ENCODE assay signal across 24 cellular contexts in genomic region chr18:26459340-26459739, GRCh38.
DNase-seq lines count a peak whose midpoint lies in the region; ATAC-seq and TF ChIP-seq lines count a peak whose summit lies in the region.
"Had no signal": no experiment of that assay in that cellular context is flagged by ENCODE, and none has a peak within 500 bp of the region (broad histone marks: within the 10 kb centered on the region; RNA-seq: fewer than 3 reads in every experiment).

No MANE protein-coding gene starts in this region.

- H3K4me1 ChIP-seq in right cardiac atrium (ENCODE audit: control insufficient read depth, insufficient read depth, low read length) = peaks cover 7% of the 10 kb centered on the region
- H3K4me1 ChIP-seq in MM.1S (ENCODE audit: low read length) = peaks cover 68% of the 10 kb centered on the region
- H3K4me1 ChIP-seq: adrenal gland, colonic mucosa, transverse colon had no signal

- no peaks in the 10 kb centered on the region for H3K36me3 ChIP-seq in MM.1S (replicated peaks; ENCODE audit: insufficient read depth, low read length)
- H3K36me3 ChIP-seq: colonic mucosa, transverse colon had no signal

- intact Hi-C loops in right cardiac atrium (cut with DNase I) (no loop called here), Right ventricle myocardium inferior (cut with DNase I) (no loop called here)

- 74% methylated on average over 12 of the region's 12 CpGs for WGBS in right cardiac atrium

- no peaks in the 10 kb centered on the region for H3K9me2 ChIP-seq in MM.1S (replicated peaks; ENCODE audit: insufficient read depth, low read length)

- H3K9ac ChIP-seq in MM.1S (ENCODE audit: low read length) = no peak overlapping the region

- H3K4me2 ChIP-seq in MM.1S (ENCODE audit: low read depth, low read length) = no peak overlapping the region

- DNase-seq in right cardiac atrium (no peak), Right ventricle myocardium inferior (ENCODE audit: missing footprints) (no peak), epithelial cell of prostate (ENCODE audit: low read depth, low spot score) (no peak), left lobe of liver (ENCODE audit: low spot score) (no peak), MM.1S (no peak), GF-D8 (lab: John Stamatoyannopoulos, UW) (no peak)
- DNase-seq: activated CD4-positive, alpha-beta T cell treated with anti-CD3 and anti-CD28 coated beads, Interleukin-2, amount 50 U/mL, for 48 hours; activated naive CD4-positive, alpha-beta T cell treated with anti-CD3 and anti-CD28 coated beads for 36 hours; adrenal gland; colonic mucosa; DMS53; effector memory CD8-positive, alpha-beta T cell; foreskin melanocyte; left colon; naive B cell; NCI-H187; NCI-H524; occipital lobe; stomach; transverse colon had no signal

- no peaks in the 10 kb centered on the region for H4K20me1 ChIP-seq in MM.1S (ENCODE audit: insufficient read depth, low read length)

- H3K27ac ChIP-seq in right cardiac atrium (ENCODE audit: low read length) (peak overlapping the region; percentile 0), angular gyrus (ENCODE audit: low read depth, low read length) (peak overlapping the region; percentile 60), epithelial cell of prostate (peak overlapping the region; percentile 72), MM.1S (ENCODE audit: low read length) (no peak overlapping the region)
- H3K27ac ChIP-seq: adrenal gland, colonic mucosa, stomach had no signal

- H3K9me3 ChIP-seq in right cardiac atrium (ENCODE audit: control insufficient read depth, low read length) = no peaks in the 10 kb centered on the region
- no peaks in the 10 kb centered on the region for H3K9me3 ChIP-seq in MM.1S (replicated peaks; ENCODE audit: insufficient read depth, low read length)
- H3K9me3 ChIP-seq: adrenal gland, colonic mucosa, stomach, transverse colon had no signal

- TF ChIP-seq CTCF in MM.1S (IDR thresholded peaks at IDR 0.05; ENCODE audit: low read length) = no peak

- H3K27me3 ChIP-seq in right cardiac atrium (ENCODE audit: control insufficient read depth, insufficient read depth) (no peaks in the 10 kb centered on the region), MM.1S (replicated peaks; ENCODE audit: insufficient read depth, low read length) (no peaks in the 10 kb centered on the region)
- H3K27me3 ChIP-seq: adrenal gland, colonic mucosa, stomach, transverse colon had no signal

- no peak overlapping the region for H2AFZ ChIP-seq in MM.1S (ENCODE audit: low read length)

- ATAC-seq in right cardiac atrium (peak; percentile 47 to 63), Right ventricle myocardium inferior (no peak), left lobe of liver (no peak), HG02763 (IDR thresholded peaks at IDR 0.05; ENCODE audit: unreplicated experiment) (no peak)
- ATAC-seq: effector memory CD8-positive, alpha-beta T cell; left colon; Panc1 had no signal

- peaks cover 29% of the 10 kb centered on the region for H3F3A ChIP-seq in MM.1S (ENCODE audit: insufficient read depth, low read length)

- H3K4me3 ChIP-seq in right cardiac atrium (ENCODE audit: low read length) (no peak overlapping the region), MM.1S (ENCODE audit: low read length) (no peak overlapping the region)
- H3K4me3 ChIP-seq: adrenal gland, colonic mucosa, skin epidermis, stomach, transverse colon had no signal

- no peaks in the 10 kb centered on the region for H3K79me2 ChIP-seq in MM.1S (ENCODE audit: low read length)

Comparison
In these comparisons a context has a peak if more than half of its experiments do, and no peak if none do; other contexts are left out.
1. ATAC-seq: peak in right cardiac atrium (2 of 2); none in Right ventricle myocardium inferior (single experiment), left lobe of liver (single experiment) and HG02763 (single experiment).